9 cellular contexts compared by ENCODE assay signal in the genomic region with DNA sequence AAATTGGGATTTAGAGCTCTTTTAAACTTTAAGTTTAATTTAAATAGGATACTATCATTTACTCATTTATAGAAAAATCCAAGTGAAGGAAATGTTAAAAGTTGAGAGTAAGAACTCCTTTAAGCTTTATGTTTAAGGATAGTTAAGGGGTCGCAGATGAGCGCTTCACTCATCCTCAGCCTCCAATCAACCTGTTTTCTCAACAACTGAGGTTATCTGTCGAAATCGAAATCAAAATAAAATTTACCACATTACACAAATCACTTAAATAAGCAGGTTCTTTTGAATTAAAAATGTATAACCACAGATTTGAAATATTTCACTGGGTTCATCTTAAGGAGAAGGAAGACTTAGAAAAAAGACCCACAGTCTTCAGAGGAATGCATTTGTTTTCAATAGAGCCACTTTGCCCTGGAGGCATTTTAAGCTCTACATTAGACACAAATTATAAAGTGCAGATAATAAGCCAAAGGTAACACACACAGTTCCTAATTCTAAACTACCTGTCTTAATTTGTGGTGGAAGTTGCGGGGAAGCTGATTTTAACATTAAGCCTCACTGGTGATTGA. TPM values are rescaled to one million over a fixed set of nuclear protein-coding genes. Genes with fewer than 3 reads are reported as not detected.
"Had no signal": no experiment of that assay in that cellular context is flagged by ENCODE, and none has a peak within 500 bp of the region (broad histone marks: within the 10 kb centered on the region; RNA-seq: fewer than 3 reads in every experiment).

No MANE protein-coding gene starts in this region.

- DNase-seq: GOT3, H9, HCEC 1CT, KBM-7 had no signal

- H3K9ac ChIP-seq: KMS-11 had no signal

- H3K27ac ChIP-seq: KMS-11 had no signal

- FAIRE-seq: H54, HTR-8/SVneo had no signal

- H3K36me3 Mint-ChIP-seq: IgD-negative memory B cell had no signal

- H3K4me3 Mint-ChIP-seq: IgD-negative memory B cell had no signal

- H3K4me2 ChIP-seq: KMS-11 had no signal

- H3K27ac Mint-ChIP-seq: H9, IgD-negative memory B cell had no signal

RNA-seq across cellular contexts. Expression of gene PAX1, which starts 5.5 kb away (rescaled TPM):
- total RNA-seq: H9, HT-29 had no signal
- polyA plus RNA-seq: IgD-negative memory B cell had no signal
